9 cellular contexts compared by ENCODE assay signal in genomic region chrX:15151267-15152196, GRCh38.
DNase-seq lines count a peak whose midpoint lies in the region; ATAC-seq and TF ChIP-seq lines count a peak whose summit lies in the region.
"Had no signal": no experiment of that assay in that cellular context is flagged by ENCODE, and none has a peak within 500 bp of the region (broad histone marks: within the 10 kb centered on the region; RNA-seq: fewer than 3 reads in every experiment).

No MANE protein-coding gene starts in this region.

- peaks cover 25% of the 10 kb centered on the region for H3K36me3 Mint-ChIP-seq in activated CD8-positive, alpha-beta T cell treated with anti-CD3 and anti-CD28 coated beads, Interleukin-2, amount 10 ng/mL, durations not matched to agents 7 days and 5 days (ENCODE audit: low read depth)

- H3K4me1 ChIP-seq in right lobe of liver, result no peaks in the 10 kb centered on the region
- H3K4me1 ChIP-seq: gastroesophageal sphincter had no signal

- intact Hi-C loops in right lobe of liver (cut with DNase I), result no loop called here

- POLR2A ChIA-PET in activated CD8-positive, alpha-beta T cell treated with anti-CD3 and anti-CD28 coated beads, Interleukin-2, amount 10 ng/mL, durations not matched to agents 7 days and 5 days (lab: Charles Lee), result interaction anchor here (0.6 kb wide), 1 partner anchor 970 kb away, joined by 3 read pairs; no protein-coding TSS in a partner anchor

- no peaks in the 10 kb centered on the region for H3K36me3 ChIP-seq in right lobe of liver
- H3K36me3 ChIP-seq: gastroesophageal sphincter had no signal

- ATAC-seq in GM19035 (IDR thresholded peaks at IDR 0.05; ENCODE audit: unreplicated experiment) (peak; percentile 80), HG02973 (IDR thresholded peaks at IDR 0.05; ENCODE audit: unreplicated experiment) (peak; percentile 73), right lobe of liver (no peak)
- peak; percentile 71 for ATAC-seq in activated CD8-positive, alpha-beta T cell treated with anti-CD3 and anti-CD28 coated beads, Interleukin-2, amount 10 ng/mL, durations not matched to agents 7 days and 5 days
- ATAC-seq: gastroesophageal sphincter had no signal

- TF ChIP-seq POLR2A in right lobe of liver (IDR thresholded peaks at IDR 0.05), result no peak

- H3K4me1 Mint-ChIP-seq in activated CD8-positive, alpha-beta T cell treated with anti-CD3 and anti-CD28 coated beads, Interleukin-2, amount 10 ng/mL, durations not matched to agents 7 days and 5 days (ENCODE audit: low read depth), result peaks cover 42% of the 10 kb centered on the region

- no peaks in the 10 kb centered on the region for H3K9me3 Mint-ChIP-seq in activated CD8-positive, alpha-beta T cell treated with anti-CD3 and anti-CD28 coated beads, Interleukin-2, amount 10 ng/mL, durations not matched to agents 7 days and 5 days (ENCODE audit: insufficient read depth)

- H3K27ac ChIP-seq in right lobe of liver, result no peak overlapping the region
- H3K27ac ChIP-seq: gastroesophageal sphincter had no signal

- CTCF ChIA-PET in activated CD8-positive, alpha-beta T cell treated with anti-CD3 and anti-CD28 coated beads, Interleukin-2, amount 10 ng/mL, durations not matched to agents 7 days and 5 days (lab: Charles Lee), result interaction anchor here (1.0 to 3.2 kb wide), 5 partner anchors 7 to 91 kb away, joined by 3 to 10 read pairs (median 4); no protein-coding TSS in a partner anchor

- peak; percentile 42 for DNase-seq in activated CD8-positive, alpha-beta T cell treated with anti-CD3 and anti-CD28 coated beads, Interleukin-2, amount 10 ng/mL, durations not matched to agents 7 days and 5 days
- DNase-seq in stimulated activated CD4-positive, alpha-beta T cell treated with anti-CD3 and anti-CD28 coated beads, Interleukin-4, amount 100 ng/mL, for 4 hours, result peak; percentile 27 to 44
- DNase-seq in NCI-H524 treated with DMSO at 0.1 percent for 48 hours (lab: John Stamatoyannopoulos, UW), result no peak
- no peak for DNase-seq in right lobe of liver
- DNase-seq in SIG-M5 (lab: John Stamatoyannopoulos, UW), result no peak
- DNase-seq in NCI-H2029 (lab: John Stamatoyannopoulos, UW), result no peak

- H3K27ac Mint-ChIP-seq in activated CD8-positive, alpha-beta T cell treated with anti-CD3 and anti-CD28 coated beads, Interleukin-2, amount 10 ng/mL, durations not matched to agents 7 days and 5 days, result peak overlapping the region; percentile 86

- H3K27me3 ChIP-seq in right lobe of liver, result peaks cover 0 to 5% of the 10 kb centered on the region in 2 donors
- H3K27me3 ChIP-seq: gastroesophageal sphincter had no signal

- no peak for TF ChIP-seq CTCF in right lobe of liver (IDR thresholded peaks at IDR 0.05)

- H3K4me3 Mint-ChIP-seq in activated CD8-positive, alpha-beta T cell treated with anti-CD3 and anti-CD28 coated beads, Interleukin-2, amount 10 ng/mL, durations not matched to agents 7 days and 5 days, result peak overlapping the region; percentile 51

- WGBS in right lobe of liver (ENCODE audit: insufficient coverage, low coverage, low lambda C conversion rate, missing lambda C conversion rate), result 32% methylated on average over 4 of the region's 4 CpGs

- H3K27me3 Mint-ChIP-seq in activated CD8-positive, alpha-beta T cell treated with anti-CD3 and anti-CD28 coated beads, Interleukin-2, amount 10 ng/mL, durations not matched to agents 7 days and 5 days (ENCODE audit: low read depth), result no peaks in the 10 kb centered on the region

- no peak overlapping the region for H3K4me3 ChIP-seq in right lobe of liver
- H3K4me3 ChIP-seq: gastroesophageal sphincter had no signal

- no peaks in the 10 kb centered on the region for H3K9me3 ChIP-seq in right lobe of liver
- H3K9me3 ChIP-seq: gastroesophageal sphincter had no signal

Comparison
In these comparisons a context has a peak if more than half of its experiments do, and no peak if none do; other contexts are left out.
1. ATAC-seq: peak in GM19035 (single experiment), HG02973 (single experiment) and activated CD8-positive, alpha-beta T cell treated with anti-CD3 and anti-CD28 coated beads, Interleukin-2, amount 10 ng/mL, durations not matched to agents 7 days and 5 days (single experiment); none in right lobe of liver (0 of 4).
2. DNase-seq: peak in activated CD8-positive, alpha-beta T cell treated with anti-CD3 and anti-CD28 coated beads, Interleukin-2, amount 10 ng/mL, durations not matched to agents 7 days and 5 days (single experiment) and stimulated activated CD4-positive, alpha-beta T cell treated with anti-CD3 and anti-CD28 coated beads, Interleukin-4, amount 100 ng/mL, for 4 hours (2 of 2); none in NCI-H524 treated with DMSO at 0.1 percent for 48 hours (single experiment), right lobe of liver (0 of 3), SIG-M5 (single experiment) and NCI-H2029 (single experiment).